Comparison of ENCODE assay signal across 1 cellular context in genomic region chr20:53767206-53767924, GRCh38.
TF ChIP-seq lines count a peak whose summit lies in the region.

No MANE protein-coding gene starts in this region.

TF ChIP-seq in H1, 55 proteins besides CTCF, POLR2A, EP300 and RAD21 (continued from another document):
- TF ChIP-seq CHD7 (IDR thresholded peaks at IDR 0.05; ENCODE audit: insufficient replicate concordance, low read length) (no peak), CHD2 (IDR thresholded peaks at IDR 0.05; ENCODE audit: low read length) (no peak)
